ENCODE assay signal across 8 cellular contexts in genomic region chr7:130009848-130010688, GRCh38. TPM values are rescaled to one million over a fixed set of nuclear protein-coding genes. Genes with fewer than 3 reads are reported as not detected.
DNase-seq lines count a peak whose midpoint lies in the region; ATAC-seq and TF ChIP-seq lines count a peak whose summit lies in the region.

No MANE protein-coding gene starts in this region.

- H3K27ac ChIP-seq in right cardiac atrium (ENCODE audit: low read length) = no peak overlapping the region
- peak overlapping the region in 1 of 4 donors; percentile 18 for H3K27ac ChIP-seq in transverse colon
- H3K27ac ChIP-seq in CD4-positive, alpha-beta T cell (ENCODE audit: low read depth, low read length) = no peak overlapping the region

- TF ChIP-seq CTCF in BE2C (IDR thresholded peaks at IDR 0.05; ENCODE audit: low read depth, low read length) (no peak), transverse colon (IDR thresholded peaks at IDR 0.05) (no peak)
- TF ChIP-seq CTCF in CD4-positive, alpha-beta T cell (IDR thresholded peaks at IDR 0.05) = no peak

- no peak for TF ChIP-seq POLR2A in transverse colon (IDR thresholded peaks at IDR 0.05)

- WGBS in right cardiac atrium = 81% methylated on average over 9 of the region's 9 CpGs
- 77 to 95% methylated on average over 3 to 8 of the region's 9 CpGs for WGBS in transverse colon (ENCODE audit: low coverage in 1 of 2), 2 donors

- intact Hi-C loops in right cardiac atrium (cut with DNase I) = loop anchor here (2.0 to 10.0 kb wide), 3 partner anchors 181 to 345 kb away; no protein-coding TSS in a partner anchor
- intact Hi-C loops in transverse colon (cut with DNase I; ENCODE audit: low total_unique reads) = loop anchor here (10.0 kb wide), 1 partner anchor 185 kb away; no protein-coding TSS in a partner anchor
- intact Hi-C loops in CD4-positive, alpha-beta T cell (cut with DNase I, micrococcal nuclease) = loop anchor here (2.0 to 10.0 kb wide), 6 partner anchors 78 to 643 kb away; no protein-coding TSS in a partner anchor

- DNase-seq in BE2C = peak; percentile 20
- DNase-seq in activated CD8-positive, alpha-beta memory T cell treated with anti-CD3 and anti-CD28 coated beads, Interleukin-2, amount 50 U/mL, for 48 hours = peak; percentile 69
- peak in 1 of 3 donors; percentile 25 for DNase-seq in right cardiac atrium
- DNase-seq in transverse colon = peak; percentile 31
- DNase-seq in CD4-positive, alpha-beta T cell = no peak
- no peak for DNase-seq in D341Med (ENCODE audit: low spot score)

- H3K36me3 Mint-ChIP-seq in CD4-positive, alpha-beta T cell (ENCODE audit: low read depth) = no peaks in the 10 kb centered on the region

- H3K4me3 Mint-ChIP-seq in CD4-positive, alpha-beta T cell = no peak overlapping the region

- ATAC-seq in GM19324 (IDR thresholded peaks at IDR 0.05; ENCODE audit: low FRiP score, unreplicated experiment) = peak; percentile 33
- ATAC-seq in HG03457 (IDR thresholded peaks at IDR 0.05; ENCODE audit: unreplicated experiment) = peak; percentile 21
- peak; percentile 42 to 61 for ATAC-seq in right cardiac atrium
- no peak for ATAC-seq in CD4-positive, alpha-beta T cell (ENCODE audit: poor library complexity)

- no peaks in the 10 kb centered on the region for H3K27me3 Mint-ChIP-seq in CD4-positive, alpha-beta T cell

- H3K9me3 Mint-ChIP-seq in CD4-positive, alpha-beta T cell = no peaks in the 10 kb centered on the region

- H3K9me3 ChIP-seq in BE2C (no peaks in the 10 kb centered on the region), right cardiac atrium (ENCODE audit: control insufficient read depth, low read length) (no peaks in the 10 kb centered on the region), transverse colon (no peaks in the 10 kb centered on the region)
- H3K9me3 ChIP-seq in CD4-positive, alpha-beta T cell (ENCODE audit: control insufficient read depth, low read length) = no peaks in the 10 kb centered on the region

- H3K4me3 ChIP-seq in BE2C (ENCODE audit: low read depth, low read length) (no peak overlapping the region), right cardiac atrium (ENCODE audit: low read length) (no peak overlapping the region), transverse colon (no peak overlapping the region)

- H3K36me3 ChIP-seq in BE2C (no peaks in the 10 kb centered on the region), transverse colon (no peaks in the 10 kb centered on the region)

- no peak overlapping the region for H3K27ac Mint-ChIP-seq in CD4-positive, alpha-beta T cell

- POLR2A ChIA-PET in CD4-positive, alpha-beta T cell (lab: Charles Lee) = interaction anchor here (0.7 to 1.1 kb wide), 2 partner anchors 60 to 1118 kb away, joined by 3 read pairs; no protein-coding TSS in a partner anchor

- TF ChIP-seq EP300 in transverse colon (IDR thresholded peaks at IDR 0.05; ENCODE audit: low read depth) = no peak

- CTCF ChIA-PET in CD4-positive, alpha-beta T cell (lab: Charles Lee) = interaction anchor here (0.6 to 1.6 kb wide), 31 partner anchors 8 to 1767 kb away, joined by 3 to 7 read pairs (median 4); partner anchors contain the start of gene NRF1

- H3K4me1 Mint-ChIP-seq in CD4-positive, alpha-beta T cell (ENCODE audit: low read depth) = no peaks in the 10 kb centered on the region

- H3K27me3 ChIP-seq in BE2C (no peaks in the 10 kb centered on the region), right cardiac atrium (ENCODE audit: control insufficient read depth, insufficient read depth) (no peaks in the 10 kb centered on the region), transverse colon (no peaks in the 10 kb centered on the region)
- H3K27me3 ChIP-seq in CD4-positive, alpha-beta T cell (ENCODE audit: control insufficient read depth, insufficient read depth, low read length) = no peaks in the 10 kb centered on the region

- H3K4me1 ChIP-seq in BE2C (peaks cover 6% of the 10 kb centered on the region), right cardiac atrium (ENCODE audit: control insufficient read depth, insufficient read depth, low read length) (no peaks in the 10 kb centered on the region), transverse colon (peaks cover 0 to 4% (median 0%) of the 10 kb centered on the region in 4 donors)

- in situ Hi-C loops in transverse colon (cut with MboI; ENCODE audit: low pct_ligation_motif_present in 1 of 4, low pct_unique_long_range_greater_than_20kb in 1 of 4, low sequenced_read_pairs in 3 of 4) = loop anchor here (10.0 to 25.0 kb wide), 4 partner anchors 173 to 348 kb away; no protein-coding TSS in a partner anchor

RNA-seq across cellular contexts. Expression of gene ZC3HC1, which starts 41.1 kb away (rescaled TPM):
- 38.5 TPM for polyA plus RNA-seq in BE2C (2012; ENCODE audit: insufficient read depth, insufficient read length, low read depth)
- total RNA-seq in right cardiac atrium (10 to 100 TPM; 14.8 to 17.1 (median 16.6) TPM), transverse colon (10 to 100 TPM in 2 of 4 donors, 1 to 10 TPM in 2; 4.0 to 24.3 (median 8.7) TPM)
- polyA plus RNA-seq in right cardiac atrium = 15.4 TPM
- total RNA-seq in CD4-positive, alpha-beta T cell = 1 to 10 TPM; 5.7 to 7.2 TPM

RNA-seq across cellular contexts. Expression of gene UBE2H, which starts 57.3 kb away (rescaled TPM):
- 63.3 TPM for polyA plus RNA-seq in BE2C (2012; ENCODE audit: insufficient read depth, insufficient read length, low read depth)
- total RNA-seq in right cardiac atrium (10 to 100 TPM; 59.9 to 79.0 (median 72.0) TPM), transverse colon (100 to 1,000 TPM in 1 of 4 donors, 10 to 100 TPM in 3; 31.0 to 131 (median 53.3) TPM)
- 38.2 TPM for polyA plus RNA-seq in right cardiac atrium
- total RNA-seq in CD4-positive, alpha-beta T cell = 10 to 100 TPM; 52.1 to 52.5 TPM

Comparison
In these comparisons a context has a peak if more than half of its experiments do, and no peak if none do; other contexts are left out.
1. DNase-seq: peak in BE2C (single experiment), activated CD8-positive, alpha-beta memory T cell treated with anti-CD3 and anti-CD28 coated beads, Interleukin-2, amount 50 U/mL, for 48 hours (single experiment) and transverse colon (single experiment); none in CD4-positive, alpha-beta T cell (0 of 10) and D341Med (single experiment).